15 cellular contexts compared by ENCODE assay signal in genomic region chr15:62137216-62137884, GRCh38. TPM values are rescaled to one million over a fixed set of nuclear protein-coding genes. Genes with fewer than 3 reads are reported as not detected.
"Had no signal": no experiment of that assay in that cellular context is flagged by ENCODE, and none has a peak within 500 bp of the region (broad histone marks: within the 10 kb centered on the region; RNA-seq: fewer than 3 reads in every experiment).

No MANE protein-coding gene starts in this region.

- H3K36me3 ChIP-seq: left lung, sigmoid colon, upper lobe of right lung had no signal

- ATAC-seq: activated CD4-positive, alpha-beta T cell treated with anti-CD3 and anti-CD28 coated beads for 36 hours; effector memory CD8-positive, alpha-beta T cell; left lung; natural killer cell; upper lobe of right lung had no signal

- H3K9me3 ChIP-seq: left lung, sigmoid colon, upper lobe of right lung had no signal

- H3K27ac Mint-ChIP-seq: activated CD4-positive, alpha-beta T cell treated with anti-CD3 and anti-CD28 coated beads for 36 hours; activated naive CD8-positive, alpha-beta T cell; activated T-helper 1 cell treated with anti-CD3 and anti-CD28 coated beads, Interleukin-12 subunit alpha, Interleukin-12 subunit beta, Interleukin-2, Interleukin-4 antibody, amounts not matched to agents 30 ng/mL and 10 ng/mL and 1 ng/mL, durations not matched to agents 14 hours and 24 hours and 36 hours; effector memory CD8-positive, alpha-beta T cell; memory B cell; natural killer cell had no signal

- H3K4me3 Mint-ChIP-seq: activated CD4-positive, alpha-beta T cell treated with anti-CD3 and anti-CD28 coated beads for 36 hours; activated naive CD8-positive, alpha-beta T cell; activated T-helper 1 cell treated with anti-CD3 and anti-CD28 coated beads, Interleukin-12 subunit alpha, Interleukin-12 subunit beta, Interleukin-2, Interleukin-4 antibody, amounts not matched to agents 30 ng/mL and 10 ng/mL and 1 ng/mL, durations not matched to agents 14 hours and 24 hours and 36 hours; effector memory CD8-positive, alpha-beta T cell; memory B cell; natural killer cell had no signal

- DNase-seq: activated CD4-positive, alpha-beta T cell treated with anti-CD3 and anti-CD28 coated beads for 36 hours; activated CD4-positive, alpha-beta T cell treated with anti-CD3 and anti-CD28 coated beads, Interleukin-2, amount 50 U/mL, for 48 hours; activated T-cell treated with anti-CD3 and anti-CD28 coated beads for 4 hours; effector memory CD8-positive, alpha-beta T cell; left lung; natural killer cell; sigmoid colon; stimulated activated naive CD4-positive, alpha-beta T cell; T-helper 2 cell; upper lobe of right lung had no signal

- H3K36me3 Mint-ChIP-seq: activated naive CD8-positive, alpha-beta T cell; memory B cell; natural killer cell had no signal

- H3K27me3 ChIP-seq: left lung, sigmoid colon, upper lobe of right lung had no signal

- FAIRE-seq: frontal cortex, keratinocyte had no signal

- H3K27ac ChIP-seq: left lung, sigmoid colon had no signal

- H3K9me3 Mint-ChIP-seq: activated T-helper 1 cell treated with anti-CD3 and anti-CD28 coated beads, Interleukin-12 subunit alpha, Interleukin-12 subunit beta, Interleukin-2, Interleukin-4 antibody, amounts not matched to agents 30 ng/mL and 10 ng/mL and 1 ng/mL, durations not matched to agents 14 hours and 24 hours and 36 hours; memory B cell; natural killer cell had no signal

- H3K4me3 ChIP-seq: left lung, sigmoid colon, upper lobe of right lung had no signal

- H3K4me1 Mint-ChIP-seq: activated CD4-positive, alpha-beta T cell treated with anti-CD3 and anti-CD28 coated beads for 36 hours; memory B cell; natural killer cell had no signal

RNA-seq across cellular contexts. Expression of gene C2CD4B, which starts 27.7 kb away (rescaled TPM):
- polyA plus RNA-seq: keratinocyte had no signal
